ENCODE assay signal across 9 cellular contexts in genomic region chr6:26457407-26457795, GRCh38. TPM values are rescaled to one million over a fixed set of nuclear protein-coding genes. Genes with fewer than 3 reads are reported as not detected.
DNase-seq lines count a peak whose midpoint lies in the region; ATAC-seq, FAIRE-seq and TF ChIP-seq lines count a peak whose summit lies in the region.
"Had no signal": no experiment of that assay in that cellular context is flagged by ENCODE, and none has a peak within 500 bp of the region (broad histone marks: within the 10 kb centered on the region; RNA-seq: fewer than 3 reads in every experiment).

No MANE protein-coding gene starts in this region.

- peak overlapping the region; percentile 83 for H3K4me2 ChIP-seq in skeletal muscle satellite cell (ENCODE audit: low read length)

- peaks cover 29% of the 10 kb centered on the region for H3K4me1 ChIP-seq in skeletal muscle satellite cell (ENCODE audit: control insufficient read depth, insufficient read depth, low read length)

- peak overlapping the region; percentile 96 for H3K27ac Mint-ChIP-seq in activated T-helper 1 cell treated with anti-CD3 and anti-CD28 coated beads, Interleukin-12 subunit alpha, Interleukin-12 subunit beta, Interleukin-2, Interleukin-4 antibody, amounts not matched to agents 30 ng/mL and 10 ng/mL and 1 ng/mL, durations not matched to agents 14 hours and 24 hours and 36 hours

- ATAC-seq in GM19043 (IDR thresholded peaks at IDR 0.05; ENCODE audit: low read depth, unreplicated experiment) = peak; percentile 22
- ATAC-seq in HG03378 (IDR thresholded peaks at IDR 0.05; ENCODE audit: unreplicated experiment) = peak; percentile 18

- TF ChIP-seq CTCF in AG10803 (conservative IDR thresholded peaks at IDR 0.05; ENCODE audit: low read length) = 0 out of 2 replicates have a peak, but pooled peaks have one; percentile 15

- peaks cover 33% of the 10 kb centered on the region for H3K36me3 Mint-ChIP-seq in activated T-helper 1 cell treated with anti-CD3 and anti-CD28 coated beads, Interleukin-12 subunit alpha, Interleukin-12 subunit beta, Interleukin-2, Interleukin-4 antibody, amounts not matched to agents 30 ng/mL and 10 ng/mL and 1 ng/mL, durations not matched to agents 14 hours and 24 hours and 36 hours (ENCODE audit: low read depth)

- no peaks in the 10 kb centered on the region for H3K9me3 Mint-ChIP-seq in activated T-helper 1 cell treated with anti-CD3 and anti-CD28 coated beads, Interleukin-12 subunit alpha, Interleukin-12 subunit beta, Interleukin-2, Interleukin-4 antibody, amounts not matched to agents 30 ng/mL and 10 ng/mL and 1 ng/mL, durations not matched to agents 14 hours and 24 hours and 36 hours

- no peaks in the 10 kb centered on the region for H3K9me3 ChIP-seq in skeletal muscle satellite cell (replicated peaks; ENCODE audit: low read length)

- no peaks in the 10 kb centered on the region for H3K27me3 Mint-ChIP-seq in activated T-helper 1 cell treated with anti-CD3 and anti-CD28 coated beads, Interleukin-12 subunit alpha, Interleukin-12 subunit beta, Interleukin-2, Interleukin-4 antibody, amounts not matched to agents 30 ng/mL and 10 ng/mL and 1 ng/mL, durations not matched to agents 14 hours and 24 hours and 36 hours (ENCODE audit: insufficient read depth)

- H3K4me3 Mint-ChIP-seq in activated T-helper 1 cell treated with anti-CD3 and anti-CD28 coated beads, Interleukin-12 subunit alpha, Interleukin-12 subunit beta, Interleukin-2, Interleukin-4 antibody, amounts not matched to agents 30 ng/mL and 10 ng/mL and 1 ng/mL, durations not matched to agents 14 hours and 24 hours and 36 hours = peak overlapping the region; percentile 100

- H3K27me3 ChIP-seq in skeletal muscle satellite cell (ENCODE audit: control insufficient read depth, insufficient read depth, low read length) = no peaks in the 10 kb centered on the region

- H3K36me3 ChIP-seq in skeletal muscle satellite cell (ENCODE audit: insufficient read depth, low read length) = peaks cover 27% of the 10 kb centered on the region

- H3K4me3 ChIP-seq in AG10803 (ENCODE audit: low read length) (peak overlapping the region; percentile 34), skeletal muscle satellite cell (ENCODE audit: low read length) (peak overlapping the region; percentile 97)

- intact Hi-C loops in activated T-helper 1 cell treated with anti-CD3 and anti-CD28 coated beads, Interleukin-12 subunit alpha, Interleukin-12 subunit beta, Interleukin-2, Interleukin-4 antibody, amounts not matched to agents 30 ng/mL and 10 ng/mL and 1 ng/mL, durations not matched to agents 14 hours and 24 hours and 36 hours (cut with micrococcal nuclease) = loop anchor here (1.0 to 5.0 kb wide), 10 partner anchors 16 to 115 kb away; partner anchors contain the start of genes BTN2A2, BTN3A1, BTN3A3 and HMGN4

- H3K4me1 Mint-ChIP-seq in activated T-helper 1 cell treated with anti-CD3 and anti-CD28 coated beads, Interleukin-12 subunit alpha, Interleukin-12 subunit beta, Interleukin-2, Interleukin-4 antibody, amounts not matched to agents 30 ng/mL and 10 ng/mL and 1 ng/mL, durations not matched to agents 14 hours and 24 hours and 36 hours (ENCODE audit: low read depth) = peaks cover 50% of the 10 kb centered on the region

- H3K9ac ChIP-seq in skeletal muscle satellite cell (ENCODE audit: low read depth, low read length) = peak overlapping the region; percentile 100

- FAIRE-seq in H54 (lab: Jason Lieb, UNC) = no peak

- TF ChIP-seq POLR2A in H54 (IDR thresholded peaks at IDR 0.05; ENCODE audit: low read depth, low read length) = no peak

- DNase-seq in AG10803 (ENCODE audit: low read depth) (no peak), hepatic stellate cell (ENCODE audit: low spot score) (peak; percentile 11), H54 (ENCODE audit: insufficient read length, low spot score) (no peak), NCI-H1048 (lab: John Stamatoyannopoulos, UW) (no peak)
- no peak for DNase-seq in activated T-helper 1 cell treated with anti-CD3 and anti-CD28 coated beads, Interleukin-12 subunit alpha, Interleukin-12 subunit beta, Interleukin-2, Interleukin-4 antibody, amounts not matched to agents 30 ng/mL and 10 ng/mL and 1 ng/mL, durations not matched to agents 14 hours and 24 hours and 36 hours (ENCODE audit: low spot score)

RNA-seq across cellular contexts. Expression of gene BTN2A1, which starts 0.4 kb away (rescaled TPM):
- 19.9 TPM in 2 replicates for total RNA-seq in activated T-helper 1 cell treated with anti-CD3 and anti-CD28 coated beads, Interleukin-12 subunit alpha, Interleukin-12 subunit beta, Interleukin-2, Interleukin-4 antibody, amounts not matched to agents 30 ng/mL and 10 ng/mL and 1 ng/mL, durations not matched to agents 14 hours and 24 hours and 36 hours
- total RNA-seq in skeletal muscle satellite cell (2012; rRNA removed) = 13.2 and 13.3 TPM in 2 replicates

RNA-seq across cellular contexts. Expression of gene BTN3A3, which starts 17.1 kb away (rescaled TPM):
- 30.7 and 32.5 TPM in 2 replicates for total RNA-seq in activated T-helper 1 cell treated with anti-CD3 and anti-CD28 coated beads, Interleukin-12 subunit alpha, Interleukin-12 subunit beta, Interleukin-2, Interleukin-4 antibody, amounts not matched to agents 30 ng/mL and 10 ng/mL and 1 ng/mL, durations not matched to agents 14 hours and 24 hours and 36 hours
- 9.0 and 11.9 TPM in 2 replicates for total RNA-seq in skeletal muscle satellite cell (2012; rRNA removed)

RNA-seq across cellular contexts. Expression of gene BTN1A1, which starts 42.7 kb away (rescaled TPM):
- total RNA-seq in activated T-helper 1 cell treated with anti-CD3 and anti-CD28 coated beads, Interleukin-12 subunit alpha, Interleukin-12 subunit beta, Interleukin-2, Interleukin-4 antibody, amounts not matched to agents 30 ng/mL and 10 ng/mL and 1 ng/mL, durations not matched to agents 14 hours and 24 hours and 36 hours = not detected in 2 replicates
- total RNA-seq in skeletal muscle satellite cell (2012; rRNA removed) = not detected in 2 replicates
- total RNA-seq: lung microvascular endothelial cell had no signal

RNA-seq across cellular contexts. Expression of gene BTN3A1, which starts 55.3 kb away (rescaled TPM):
- total RNA-seq in activated T-helper 1 cell treated with anti-CD3 and anti-CD28 coated beads, Interleukin-12 subunit alpha, Interleukin-12 subunit beta, Interleukin-2, Interleukin-4 antibody, amounts not matched to agents 30 ng/mL and 10 ng/mL and 1 ng/mL, durations not matched to agents 14 hours and 24 hours and 36 hours = 28.2 and 30.6 TPM in 2 replicates
- total RNA-seq in skeletal muscle satellite cell (2012; rRNA removed) = 7.2 and 10.6 TPM in 2 replicates
